1 cellular context compared by ENCODE assay signal in the genomic region with DNA sequence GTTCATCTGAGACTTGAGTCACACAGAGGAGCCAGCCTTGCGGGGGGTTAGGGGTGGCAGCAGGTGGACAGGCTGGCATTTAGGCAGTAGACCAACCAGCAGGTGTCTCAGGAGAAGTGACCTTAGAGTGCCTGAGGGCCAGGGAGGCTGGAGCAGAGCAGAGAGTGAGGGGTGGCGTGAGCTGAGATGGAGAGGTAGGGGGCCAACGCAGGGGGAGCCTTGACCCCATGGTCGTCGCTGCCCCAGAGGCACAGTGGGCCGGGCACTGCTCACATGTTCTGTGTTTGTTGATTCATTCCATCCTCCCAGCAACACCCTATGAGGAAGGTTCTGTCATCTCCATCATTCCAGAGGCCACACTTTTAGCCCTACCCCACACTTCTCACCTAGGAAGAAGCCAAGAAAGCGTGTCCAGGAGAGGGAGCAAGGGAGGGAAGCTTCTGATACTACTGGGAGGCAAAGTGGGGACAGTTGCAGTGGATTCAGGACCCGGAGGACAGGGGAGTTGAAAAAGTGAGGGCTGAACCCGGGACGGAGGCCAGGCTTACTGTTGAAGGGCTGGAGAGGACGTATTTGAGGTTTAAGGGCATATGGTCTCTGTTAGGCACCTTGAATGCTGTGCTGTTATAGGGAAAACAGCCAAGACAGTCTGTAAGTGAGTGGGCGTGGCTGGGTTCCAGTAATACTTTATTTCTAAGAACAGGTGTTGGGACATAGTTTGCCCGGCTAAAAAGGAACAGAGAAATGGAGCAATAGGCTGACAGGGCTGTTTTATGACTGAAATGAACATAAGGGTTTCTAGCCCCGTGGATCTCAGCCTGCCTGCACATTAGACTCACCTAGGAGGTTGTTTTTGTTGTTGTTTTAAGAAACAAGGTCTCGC.
TF ChIP-seq lines count a peak whose summit lies in the region.

No MANE protein-coding gene starts in this region.

TF ChIP-seq in GM23338, 12 proteins besides CTCF, POLR2A, EP300 and RAD21:
- no peak for TF ChIP-seq STAT1 (IDR thresholded peaks at IDR 0.05; ENCODE audit: unreplicated experiment)
- no peak for TF ChIP-seq POLR2AphosphoS5 (IDR thresholded peaks at IDR 0.05; ENCODE audit: low read depth)
- TF ChIP-seq CREB1 (CRISPR knock-in tag; IDR thresholded peaks at IDR 0.05; ENCODE audit: low read depth) = no peak
- TF ChIP-seq ZNF114 (CRISPR knock-in tag; IDR thresholded peaks at IDR 0.05) = no peak
- TF ChIP-seq, protein P1, sequence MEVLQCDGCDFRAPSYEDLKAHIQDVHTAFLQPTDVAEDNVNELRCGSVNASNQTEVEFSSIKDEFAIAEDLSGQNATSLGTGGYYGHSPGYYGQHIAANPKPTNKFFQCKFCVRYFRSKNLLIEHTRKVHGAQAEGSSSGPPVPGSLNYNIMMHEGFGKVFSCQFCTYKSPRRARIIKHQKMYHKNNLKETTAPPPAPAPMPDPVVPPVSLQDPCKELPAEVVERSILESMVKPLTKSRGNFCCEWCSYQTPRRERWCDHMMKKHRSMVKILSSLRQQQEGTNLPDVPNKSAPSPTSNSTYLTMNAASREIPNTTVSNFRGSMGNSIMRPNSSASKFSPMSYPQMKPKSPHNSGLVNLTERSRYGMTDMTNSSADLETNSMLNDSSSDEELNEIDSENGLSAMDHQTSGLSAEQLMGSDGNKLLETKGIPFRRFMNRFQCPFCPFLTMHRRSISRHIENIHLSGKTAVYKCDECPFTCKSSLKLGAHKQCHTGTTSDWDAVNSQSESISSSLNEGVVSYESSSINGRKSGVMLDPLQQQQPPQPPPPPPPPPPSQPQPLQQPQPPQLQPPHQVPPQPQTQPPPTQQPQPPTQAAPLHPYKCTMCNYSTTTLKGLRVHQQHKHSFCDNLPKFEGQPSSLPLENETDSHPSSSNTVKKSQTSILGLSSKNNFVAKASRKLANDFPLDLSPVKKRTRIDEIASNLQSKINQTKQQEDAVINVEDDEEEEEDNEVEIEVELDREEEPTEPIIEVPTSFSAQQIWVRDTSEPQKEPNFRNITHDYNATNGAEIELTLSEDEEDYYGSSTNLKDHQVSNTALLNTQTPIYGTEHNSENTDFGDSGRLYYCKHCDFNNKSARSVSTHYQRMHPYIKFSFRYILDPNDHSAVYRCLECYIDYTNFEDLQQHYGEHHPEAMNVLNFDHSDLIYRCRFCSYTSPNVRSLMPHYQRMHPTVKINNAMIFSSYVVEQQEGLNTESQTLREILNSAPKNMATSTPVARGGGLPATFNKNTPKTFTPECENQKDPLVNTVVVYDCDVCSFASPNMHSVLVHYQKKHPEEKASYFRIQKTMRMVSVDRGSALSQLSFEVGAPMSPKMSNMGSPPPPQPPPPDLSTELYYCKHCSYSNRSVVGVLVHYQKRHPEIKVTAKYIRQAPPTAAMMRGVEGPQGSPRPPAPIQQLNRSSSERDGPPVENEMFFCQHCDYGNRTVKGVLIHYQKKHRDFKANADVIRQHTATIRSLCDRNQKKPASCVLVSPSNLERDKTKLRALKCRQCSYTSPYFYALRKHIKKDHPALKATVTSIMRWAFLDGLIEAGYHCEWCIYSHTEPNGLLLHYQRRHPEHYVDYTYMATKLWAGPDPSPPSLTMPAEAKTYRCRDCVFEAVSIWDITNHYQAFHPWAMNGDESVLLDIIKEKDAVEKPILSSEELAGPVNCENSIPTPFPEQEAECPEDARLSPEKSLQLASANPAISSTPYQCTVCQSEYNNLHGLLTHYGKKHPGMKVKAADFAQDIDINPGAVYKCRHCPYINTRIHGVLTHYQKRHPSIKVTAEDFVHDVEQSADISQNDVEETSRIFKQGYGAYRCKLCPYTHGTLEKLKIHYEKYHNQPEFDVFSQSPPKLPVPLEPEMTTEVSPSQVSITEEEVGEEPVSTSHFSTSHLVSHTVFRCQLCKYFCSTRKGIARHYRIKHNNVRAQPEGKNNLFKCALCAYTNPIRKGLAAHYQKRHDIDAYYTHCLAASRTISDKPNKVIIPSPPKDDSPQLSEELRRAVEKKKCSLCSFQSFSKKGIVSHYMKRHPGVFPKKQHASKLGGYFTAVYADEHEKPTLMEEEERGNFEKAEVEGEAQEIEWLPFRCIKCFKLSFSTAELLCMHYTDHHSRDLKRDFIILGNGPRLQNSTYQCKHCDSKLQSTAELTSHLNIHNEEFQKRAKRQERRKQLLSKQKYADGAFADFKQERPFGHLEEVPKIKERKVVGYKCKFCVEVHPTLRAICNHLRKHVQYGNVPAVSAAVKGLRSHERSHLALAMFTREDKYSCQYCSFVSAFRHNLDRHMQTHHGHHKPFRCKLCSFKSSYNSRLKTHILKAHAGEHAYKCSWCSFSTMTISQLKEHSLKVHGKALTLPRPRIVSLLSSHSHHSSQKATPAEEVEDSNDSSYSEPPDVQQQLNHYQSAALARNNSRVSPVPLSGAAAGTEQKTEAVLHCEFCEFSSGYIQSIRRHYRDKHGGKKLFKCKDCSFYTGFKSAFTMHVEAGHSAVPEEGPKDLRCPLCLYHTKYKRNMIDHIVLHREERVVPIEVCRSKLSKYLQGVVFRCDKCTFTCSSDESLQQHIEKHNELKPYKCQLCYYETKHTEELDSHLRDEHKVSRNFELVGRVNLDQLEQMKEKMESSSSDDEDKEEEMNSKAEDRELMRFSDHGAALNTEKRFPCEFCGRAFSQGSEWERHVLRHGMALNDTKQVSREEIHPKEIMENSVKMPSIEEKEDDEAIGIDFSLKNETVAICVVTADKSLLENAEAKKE (CRISPR knock-in tag; IDR thresholded peaks at IDR 0.05) = no peak
- TF ChIP-seq NANOG (IDR thresholded peaks at IDR 0.05; ENCODE audit: borderline replicate concordance) = no peak
- no peak for TF ChIP-seq ETS1 (IDR thresholded peaks at IDR 0.05)
- no peak for TF ChIP-seq REST (IDR thresholded peaks at IDR 0.05; ENCODE audit: unreplicated experiment)
- no peak for TF ChIP-seq ZNF331 (CRISPR knock-in tag; IDR thresholded peaks at IDR 0.05; ENCODE audit: low read depth)
- TF ChIP-seq JUNB (IDR thresholded peaks at IDR 0.05; ENCODE audit: unreplicated experiment) = no peak
- TF ChIP-seq EZH2phosphoT487 (IDR thresholded peaks at IDR 0.05; ENCODE audit: unreplicated experiment) = no peak
